6 cellular contexts compared by ENCODE assay signal in genomic region chr21:23638131-23638530, GRCh38.
"Had no signal": no experiment of that assay in that cellular context is flagged by ENCODE, and none has a peak within 500 bp of the region (broad histone marks: within the 10 kb centered on the region; RNA-seq: fewer than 3 reads in every experiment).

No MANE protein-coding gene starts in this region.

- H3K27ac ChIP-seq: HL-60 had no signal

- H3K36me3 Mint-ChIP-seq: IgD-negative memory B cell had no signal

- H3K4me3 ChIP-seq: K562 had no signal

- H3K4me1 Mint-ChIP-seq: IgD-negative memory B cell had no signal

- DNase-seq: IMR-90, KBM-7 had no signal

- H3K4me3 Mint-ChIP-seq: IgD-negative memory B cell had no signal

- H3K9me3 Mint-ChIP-seq: IgD-negative memory B cell had no signal

- H3K27ac Mint-ChIP-seq: IgD-negative memory B cell had no signal

- ATAC-seq: HepG2, K562 had no signal
